Comparison of ENCODE assay signal across 1 cellular context in genomic region chr17:2022647-2023046, GRCh38.
TF ChIP-seq lines count a peak whose summit lies in the region.

No MANE protein-coding gene starts in this region.

TF ChIP-seq in neural cell, 6 proteins besides CTCF, POLR2A, EP300 and RAD21 (continued from another document):
- TF ChIP-seq EZH2 (IDR thresholded peaks at IDR 0.05; ENCODE audit: borderline replicate concordance, insufficient read depth, low read length, poor library complexity, severe bottlenecking) = no peak
- no peak for TF ChIP-seq MXI1 (conservative IDR thresholded peaks at IDR 0.05; ENCODE audit: poor library complexity, severe bottlenecking)
- no peak for TF ChIP-seq TAF1 (IDR thresholded peaks at IDR 0.05; ENCODE audit: low read depth)
